In genomic region chr13:100063333-100063732, GRCh38 we compare ENCODE assay signal across 24 cellular contexts. TPM values are rescaled to one million over a fixed set of nuclear protein-coding genes. Genes with fewer than 3 reads are reported as not detected.
DNase-seq lines count a peak whose midpoint lies in the region; ATAC-seq and TF ChIP-seq lines count a peak whose summit lies in the region.
"Had no signal": no experiment of that assay in that cellular context is flagged by ENCODE, and none has a peak within 500 bp of the region (broad histone marks: within the 10 kb centered on the region; RNA-seq: fewer than 3 reads in every experiment).

No MANE protein-coding gene starts in this region.

- POLR2A ChIA-PET in HEK293 (lab: Yijun Ruan, JAX) = no interaction called here
- POLR2A ChIA-PET in T-cell (lab: Charles Lee) = no interaction called here

- H2BK5ac ChIP-seq in neuronal stem cell (ENCODE audit: low read length) = no peak overlapping the region

- H3K36me3 ChIP-seq in HEK293 (ENCODE audit: control insufficient read depth in 2 of 2, insufficient read depth in 1 of 2, low read length in 2 of 2) (no peaks in the 10 kb centered on the region), neuronal stem cell (replicated peaks in 1 of 2; ENCODE audit: control insufficient read depth in 2 of 2, insufficient read depth in 2 of 2, low read length in 2 of 2) (no peaks in the 10 kb centered on the region), esophagus squamous epithelium (no peaks in the 10 kb centered on the region)
- H3K36me3 ChIP-seq: colonic mucosa, heart right ventricle had no signal

- no peak overlapping the region for H2AFZ ChIP-seq in neuronal stem cell (ENCODE audit: low read length)

- intact Hi-C loops in esophagus squamous epithelium (cut with DNase I) = no loop called here

- H3K23ac ChIP-seq in neuronal stem cell (ENCODE audit: low read depth, low read length, poor library complexity) = no peak overlapping the region

- no peak overlapping the region for H2BK120ac ChIP-seq in neuronal stem cell (ENCODE audit: low read depth, low read length)

- no peaks in the 10 kb centered on the region for H3K27me3 ChIP-seq in neuronal stem cell (ENCODE audit: control insufficient read depth in 3 of 3, insufficient read depth in 3 of 3, low read depth in 1 of 3, low read length in 3 of 3)
- peaks cover 0 to 19% (median 0%) of the 10 kb centered on the region in 4 donors for H3K27me3 ChIP-seq in esophagus squamous epithelium
- H3K27me3 ChIP-seq: body of pancreas, colonic mucosa had no signal

- H3K36me3 Mint-ChIP-seq in T-cell = no peaks in the 10 kb centered on the region
- H3K36me3 Mint-ChIP-seq: CD8-positive, alpha-beta T cell; stimulated activated effector memory CD8-positive, alpha-beta T cell treated with anti-CD3 and anti-CD28 coated beads, Interleukin-12 subunit alpha, Interleukin-12 subunit beta, amount 100 ng/mL, for 72 hours had no signal

- no peak for TF ChIP-seq CTCF in HEK293 (tag by site-specific recombination; IDR thresholded peaks at IDR 0.05)
- TF ChIP-seq CTCF in esophagus squamous epithelium (IDR thresholded peaks at IDR 0.05) = no peak

- H3K4me1 ChIP-seq in HEK293 (ENCODE audit: control insufficient read depth, insufficient read depth, low read length) (no peaks in the 10 kb centered on the region), neuronal stem cell (ENCODE audit: control insufficient read depth in 2 of 2, insufficient read depth in 1 of 2, low read depth in 1 of 2, low read length in 2 of 2) (peaks cover 5 to 7% of the 10 kb centered on the region in 2 donors), esophagus squamous epithelium (peaks cover 0 to 12% (median 0%) of the 10 kb centered on the region in 3 donors)
- H3K4me1 ChIP-seq: body of pancreas, colonic mucosa, heart right ventricle had no signal

- no peak overlapping the region for H3K27ac ChIP-seq in HEK293 (ENCODE audit: extremely low read depth, low read depth, low read length)
- H3K27ac ChIP-seq in neuronal stem cell (replicated peaks; ENCODE audit: low read length) = peak overlapping the region; percentile 19
- no peak overlapping the region for H3K27ac ChIP-seq in esophagus squamous epithelium
- H3K27ac ChIP-seq: body of pancreas, colonic mucosa, heart right ventricle had no signal

- peaks cover 0 to 5% (median 2%) of the 10 kb centered on the region in 3 donors for H3K9me3 Mint-ChIP-seq in T-cell
- H3K9me3 Mint-ChIP-seq: CD8-positive, alpha-beta T cell had no signal

- no CpG with 5 or more reads among the region's 6 CpGs for WGBS in neuronal stem cell (ENCODE audit: extremely low coverage in 2 of 2, insufficient read length in 2 of 2, insufficient replicate concordance in 1 of 2), 2 donors
- 70 to 79% methylated on average over 6 of the region's 6 CpGs for WGBS in esophagus squamous epithelium, 2 donors

- no peaks in the 10 kb centered on the region for H3K79me1 ChIP-seq in neuronal stem cell (ENCODE audit: low read depth, low read length)

- TF ChIP-seq POLR2A in esophagus squamous epithelium (IDR thresholded peaks at IDR 0.05) = no peak

- H3K27ac Mint-ChIP-seq in T-cell = no peak overlapping the region
- H3K27ac Mint-ChIP-seq: activated CD4-positive, alpha-beta memory T cell treated with anti-CD3 and anti-CD28 coated beads for 36 hours; CD8-positive, alpha-beta T cell; progenitor cell of endocrine pancreas; stimulated activated effector memory CD8-positive, alpha-beta T cell treated with anti-CD3 and anti-CD28 coated beads, Interleukin-12 subunit alpha, Interleukin-12 subunit beta, amount 100 ng/mL, for 72 hours had no signal

- H3K18ac ChIP-seq in neuronal stem cell (ENCODE audit: low read length) = peak overlapping the region; percentile 65

- H4K8ac ChIP-seq in neuronal stem cell (ENCODE audit: low read depth, low read length) = peak overlapping the region; percentile 33

- H3K14ac ChIP-seq in neuronal stem cell (ENCODE audit: low read length) = no peak overlapping the region

- DNase-seq in NCI-H69 (lab: John Stamatoyannopoulos, UW) (peak; percentile 42), fibroblast of gingiva (ENCODE audit: low read depth) (peak; percentile 36), neuronal stem cell (ENCODE audit: low spot score) (no peak), esophagus squamous epithelium (lab: John Stamatoyannopoulos, UW) (no peak), T-cell (no peak), COLO829 (ENCODE audit: low spot score) (no peak)
- DNase-seq: activated CD4-positive, alpha-beta memory T cell treated with anti-CD3 and anti-CD28 coated beads for 36 hours; activated CD4-positive, CD25-positive, alpha-beta regulatory T cell; activated effector memory CD4-positive, alpha-beta T cell treated with Interleukin-2 at 50 U/mL for 16 hours; body of pancreas; CD8-positive, alpha-beta T cell; colonic mucosa; DMS53; GDM1; heart right ventricle; Karpas-422; left ventricle myocardium superior; NCI-H2081 treated with DMSO at 0.1 percent for 48 hours; stimulated activated CD4-positive, alpha-beta T cell treated with anti-CD3 and anti-CD28 coated beads, Interleukin-1b, Interleukin-23, amount 100 ng/mL, for 48 hours; T-helper 9 cell had no signal

- H2BK15ac ChIP-seq in neuronal stem cell (ENCODE audit: low read length) = no peak overlapping the region

- H3K4ac ChIP-seq in neuronal stem cell (ENCODE audit: low read length) = no peak overlapping the region

- H2AK5ac ChIP-seq in neuronal stem cell (ENCODE audit: low read depth, low read length) = no peak overlapping the region

- H3K9ac ChIP-seq in neuronal stem cell (ENCODE audit: low read depth, low read length, poor library complexity) = no peak overlapping the region

- H3K9me3 ChIP-seq in HEK293 (ENCODE audit: control insufficient read depth, insufficient read depth, low read depth, low read length) = no peaks in the 10 kb centered on the region
- peaks cover 0 to 6% of the 10 kb centered on the region in 2 donors for H3K9me3 ChIP-seq in neuronal stem cell (replicated peaks in 1 of 2; ENCODE audit: control insufficient read depth in 2 of 2, insufficient read depth in 1 of 2, low read depth in 1 of 2, low read length in 2 of 2)
- H3K9me3 ChIP-seq in esophagus squamous epithelium = no peaks in the 10 kb centered on the region
- H3K9me3 ChIP-seq: colonic mucosa had no signal

- H3K4me3 ChIP-seq in HEK293 (ENCODE audit: low read depth, low read length) = no peak overlapping the region
- H3K4me3 ChIP-seq in neuronal stem cell (ENCODE audit: low read length in 2 of 2) = no peak overlapping the region
- no peak overlapping the region for H3K4me3 ChIP-seq in esophagus squamous epithelium
- H3K4me3 ChIP-seq: body of pancreas, colonic mucosa, heart right ventricle had no signal

- peaks cover 0 to 4% (median 0%) of the 10 kb centered on the region in 3 donors for H3K4me1 Mint-ChIP-seq in T-cell

- no peak overlapping the region for H4K91ac ChIP-seq in neuronal stem cell (ENCODE audit: low read depth, low read length, poor library complexity)

- no peak overlapping the region for H3K4me3 Mint-ChIP-seq in T-cell
- H3K4me3 Mint-ChIP-seq: activated CD4-positive, alpha-beta memory T cell treated with anti-CD3 and anti-CD28 coated beads for 36 hours; CD8-positive, alpha-beta T cell; neural crest cell; stimulated activated effector memory CD8-positive, alpha-beta T cell treated with anti-CD3 and anti-CD28 coated beads, Interleukin-12 subunit alpha, Interleukin-12 subunit beta, amount 100 ng/mL, for 72 hours had no signal

- CTCF ChIA-PET in HEK293 (lab: Yijun Ruan, JAX) (no interaction called here), T-cell (lab: Charles Lee) (no interaction called here)

- H3K27me3 Mint-ChIP-seq in T-cell = peaks cover 23 to 35% of the 10 kb centered on the region in 2 donors
- H3K27me3 Mint-ChIP-seq: activated CD4-positive, alpha-beta memory T cell treated with anti-CD3 and anti-CD28 coated beads for 36 hours had no signal

- H3K4me2 ChIP-seq in neuronal stem cell (ENCODE audit: insufficient read depth, low read length, poor library complexity, severe bottlenecking) = no peak overlapping the region

- no peak overlapping the region for H2BK12ac ChIP-seq in neuronal stem cell (ENCODE audit: low read length)

- ATAC-seq in T-cell (replicated peaks in 1 of 4) = no peak
- ATAC-seq: body of pancreas; CD8-positive, alpha-beta T cell; heart right ventricle; left ventricle myocardium superior; stimulated activated effector memory CD8-positive, alpha-beta T cell treated with anti-CD3 and anti-CD28 coated beads, Interleukin-12 subunit alpha, Interleukin-12 subunit beta, amount 100 ng/mL, for 72 hours had no signal

TF ChIP-seq in HEK293, 187 proteins besides CTCF, POLR2A, EP300 and RAD21:
- no peak for TF ChIP-seq ZNF837 (tag by site-specific recombination; IDR thresholded peaks at IDR 0.05)
- TF ChIP-seq PRDM6 (tag by site-specific recombination; IDR thresholded peaks at IDR 0.05) = 0 out of 2 replicates have a peak, but pooled peaks have one; percentile 30

RNA-seq across cellular contexts. Expression of gene PCCA, which starts 25.6 kb away (rescaled TPM):
- polyA plus RNA-seq in neuronal stem cell (2013, experiment 1 of 2) = 32.7 TPM
- polyA plus RNA-seq in neuronal stem cell (2013, experiment 2 of 2) = 35.4 TPM
- 10 to 100 TPM; 21.5 to 46.5 (median 30.2) TPM for total RNA-seq in esophagus squamous epithelium
- 10 to 100 TPM in 3 of 5 donors, 1 to 10 TPM in 2; 7.6 to 16.8 (median 10.2) TPM for total RNA-seq in T-cell

Comparison
In these comparisons a context has a peak if more than half of its experiments do, and no peak if none do; other contexts are left out.
1. DNase-seq: peak in NCI-H69 (single experiment) and fibroblast of gingiva (single experiment); none in neuronal stem cell (single experiment), esophagus squamous epithelium (single experiment), T-cell (0 of 34) and COLO829 (single experiment).